Comparison of ENCODE assay signal across 1 cellular context in genomic region chr5:36876389-36876964, GRCh38.
TF ChIP-seq lines count a peak whose summit lies in the region.

Gene NIPBL, plus strand, starts transcription at chr5:36876769. Its CDS starts 76,928 bp downstream, at chr5:36953697.

TF ChIP-seq in K562, 482 proteins besides CTCF, POLR2A, EP300 and RAD21 (continued from another document and continues in another):
- peak in 1 of 2 experiments; percentile 64; a peak in 2 of 4 replicates for TF ChIP-seq ZMIZ1 (IDR thresholded peaks at IDR 0.05; ENCODE audit: low read depth in 2 of 2, low read length in 2 of 2)
- TF ChIP-seq NEUROD1 (IDR thresholded peaks at IDR 0.05; ENCODE audit: borderline replicate concordance, low read depth, low read length, partially characterized antibody), result peak; percentile 45
- no peak for TF ChIP-seq TSHZ1 (CRISPR knock-in tag; IDR thresholded peaks at IDR 0.05)
- TF ChIP-seq ATF7 (IDR thresholded peaks at IDR 0.05), result peak; percentile 52; the same call in 1 of the 2 replicates
- TF ChIP-seq ZFX (CRISPR knock-in tag; IDR thresholded peaks at IDR 0.05), result peak; percentile 61
- TF ChIP-seq MYBL2 (IDR thresholded peaks at IDR 0.05; ENCODE audit: low read depth), result no peak
- TF ChIP-seq MYBL2 (CRISPR knock-in tag; IDR thresholded peaks at IDR 0.05; ENCODE audit: borderline replicate concordance), result peak; percentile 25; the same call in 1 of the 2 replicates
- peak; percentile 70; the same call in 1 of the 2 replicates for TF ChIP-seq NR3C1 (CRISPR knock-in tag; IDR thresholded peaks at IDR 0.05)
- TF ChIP-seq HMGN3 (IDR thresholded peaks at IDR 0.05; ENCODE audit: borderline replicate concordance, extremely low read depth, insufficient read length, low read depth, low read length), result peak; percentile 74
- peak; percentile 25 for TF ChIP-seq RBM22 (IDR thresholded peaks at IDR 0.05; ENCODE audit: low read depth, low read length, poor library complexity, severe bottlenecking)
- peak; percentile 89 for TF ChIP-seq ELF1 (tag; IDR thresholded peaks at IDR 0.05)
- TF ChIP-seq ID3 (CRISPR knock-in tag; IDR thresholded peaks at IDR 0.05), result no peak
- peak; percentile 58; the same call in 1 of the 2 replicates for TF ChIP-seq ID3 (tag; IDR thresholded peaks at IDR 0.05)
- peak; percentile 47 for TF ChIP-seq L3MBTL2 (IDR thresholded peaks at IDR 0.05)
- TF ChIP-seq TRIM24 (IDR thresholded peaks at IDR 0.05), result peak in 1 of 2 experiments; percentile 79; a peak in 2 of 4 replicates
- TF ChIP-seq LARP7 (IDR thresholded peaks at IDR 0.05), result no peak
- peak; percentile 89; the same call in 1 of the 2 replicates for TF ChIP-seq CGGBP1 (CRISPR knock-in tag; IDR thresholded peaks at IDR 0.05)
- TF ChIP-seq CREB3L1 (IDR thresholded peaks at IDR 0.05; ENCODE audit: borderline replicate concordance, low read depth), result 0 out of 2 replicates have a peak, but pooled peaks have one; percentile 50
- TF ChIP-seq GATAD2A (IDR thresholded peaks at IDR 0.05), result peak; percentile 78; the same call in 1 of the 2 replicates
- TF ChIP-seq ERF (CRISPR knock-in tag; IDR thresholded peaks at IDR 0.05), result peak; percentile 13; the same call in 1 of the 2 replicates
- 0 out of 2 replicates have a peak, but pooled peaks have one; percentile 18 for TF ChIP-seq GTF2A2 (tag; IDR thresholded peaks at IDR 0.05)
- TF ChIP-seq POLR2H (tag; IDR thresholded peaks at IDR 0.05; ENCODE audit: low read depth), result peak; percentile 86
- TF ChIP-seq ARID1B (IDR thresholded peaks at IDR 0.05), result no peak
- 0 out of 2 replicates have a peak, but pooled peaks have one; percentile 41 for TF ChIP-seq ZBTB43 (CRISPR knock-in tag; IDR thresholded peaks at IDR 0.05)
- peak; percentile 79 for TF ChIP-seq HCFC1 (IDR thresholded peaks at IDR 0.05; ENCODE audit: low read depth, low read length)
- peak; percentile 94 for TF ChIP-seq GTF2E2 (tag; IDR thresholded peaks at IDR 0.05)
- TF ChIP-seq CBX3 (IDR thresholded peaks at IDR 0.05; ENCODE audit: borderline replicate concordance in 1 of 2, low read length in 2 of 2), result peak in 1 of 2 experiments; percentile 55; a peak in 2 of 3 replicates
- peak; percentile 92 for TF ChIP-seq TBP (optimal IDR thresholded peaks at IDR 0.05; ENCODE audit: low read depth, low read length)
- peak; percentile 65 for TF ChIP-seq JUND (IDR thresholded peaks at IDR 0.05; ENCODE audit: borderline replicate concordance, low read depth, low read length)
- TF ChIP-seq JUND (tag; IDR thresholded peaks at IDR 0.05; ENCODE audit: borderline replicate concordance, low read depth, low read length), result no peak; the same call in 2 of the 3 replicates
- TF ChIP-seq SMARCE1 (IDR thresholded peaks at IDR 0.05), result 0 out of 2 replicates have a peak, but pooled peaks have one; percentile 5
- TF ChIP-seq MYC (IDR thresholded peaks at IDR 0.05; ENCODE audit: low read depth, low read length), result peak; percentile 77
- TF ChIP-seq MYC (CRISPR knock-in tag; IDR thresholded peaks at IDR 0.05; ENCODE audit: borderline replicate concordance, low read depth), result no peak; the same call in 1 of the 2 replicates
- 0 out of 2 replicates have a peak, but pooled peaks have one; percentile 16 for TF ChIP-seq ZNF165 (CRISPR knock-in tag; IDR thresholded peaks at IDR 0.05; ENCODE audit: borderline replicate concordance)
- TF ChIP-seq ZNF143 (CRISPR knock-in tag; IDR thresholded peaks at IDR 0.05), result no peak
- TF ChIP-seq ZSCAN32 (CRISPR knock-in tag; IDR thresholded peaks at IDR 0.05), result no peak
- peak; percentile 98 for TF ChIP-seq VEZF1 (CRISPR knock-in tag; IDR thresholded peaks at IDR 0.05)
- peak; percentile 93 for TF ChIP-seq POLR2AphosphoS5 (IDR thresholded peaks at IDR 0.05; ENCODE audit: control insufficient read depth, insufficient read depth, low read depth, low read length)
- TF ChIP-seq MLX (CRISPR knock-in tag; conservative IDR thresholded peaks at IDR 0.05), result 0 out of 4 replicates have a peak, but pooled peaks of 1 of the 2 experiments have one; percentile 62
- peak; percentile 80; the same call in 1 of the 2 replicates for TF ChIP-seq FOXP1 (CRISPR knock-in tag; IDR thresholded peaks at IDR 0.05)
- peak; percentile 22 for TF ChIP-seq CHD1 (IDR thresholded peaks at IDR 0.05; ENCODE audit: low read length)
- peak in 1 of 2 experiments; percentile 83; a peak in 1 of 4 replicates for TF ChIP-seq SIN3A (IDR thresholded peaks at IDR 0.05; ENCODE audit: borderline replicate concordance in 2 of 2, control insufficient read depth in 1 of 2, low read depth in 2 of 2, low read length in 2 of 2)
- 0 out of 4 replicates have a peak, but pooled peaks have one; percentile 44 to 62 for TF ChIP-seq TBL1XR1 (IDR thresholded peaks at IDR 0.05; ENCODE audit: low read length in 2 of 2)
- no peak for TF ChIP-seq DMBX1 (CRISPR knock-in tag; IDR thresholded peaks at IDR 0.05; ENCODE audit: borderline replicate concordance)
- TF ChIP-seq THRAP3 (IDR thresholded peaks at IDR 0.05; ENCODE audit: borderline replicate concordance), result no peak
- peak; percentile 67 for TF ChIP-seq ZNF24 (IDR thresholded peaks at IDR 0.05)
- TF ChIP-seq CCNT2 (IDR thresholded peaks at IDR 0.05; ENCODE audit: borderline replicate concordance, extremely low read depth, insufficient read length, low read depth, low read length), result peak; percentile 95
- peak; percentile 57; the same call in 1 of the 2 replicates for TF ChIP-seq ZBED1 (IDR thresholded peaks at IDR 0.05)
- TF ChIP-seq ZNF830 (CRISPR knock-in tag; IDR thresholded peaks at IDR 0.05), result no peak
- 0 out of 4 replicates have a peak, but pooled peaks of 1 of the 2 experiments have one; percentile 11 for TF ChIP-seq HDAC1 (IDR thresholded peaks at IDR 0.05)
- peak; percentile 96 for TF ChIP-seq POLR2G (IDR thresholded peaks at IDR 0.05; ENCODE audit: low read depth, low read length)
- 0 out of 2 replicates have a peak, but pooled peaks have one; percentile 55 for TF ChIP-seq ETV1 (tag; conservative IDR thresholded peaks at IDR 0.05; ENCODE audit: low read depth)
